In the genomic region with DNA sequence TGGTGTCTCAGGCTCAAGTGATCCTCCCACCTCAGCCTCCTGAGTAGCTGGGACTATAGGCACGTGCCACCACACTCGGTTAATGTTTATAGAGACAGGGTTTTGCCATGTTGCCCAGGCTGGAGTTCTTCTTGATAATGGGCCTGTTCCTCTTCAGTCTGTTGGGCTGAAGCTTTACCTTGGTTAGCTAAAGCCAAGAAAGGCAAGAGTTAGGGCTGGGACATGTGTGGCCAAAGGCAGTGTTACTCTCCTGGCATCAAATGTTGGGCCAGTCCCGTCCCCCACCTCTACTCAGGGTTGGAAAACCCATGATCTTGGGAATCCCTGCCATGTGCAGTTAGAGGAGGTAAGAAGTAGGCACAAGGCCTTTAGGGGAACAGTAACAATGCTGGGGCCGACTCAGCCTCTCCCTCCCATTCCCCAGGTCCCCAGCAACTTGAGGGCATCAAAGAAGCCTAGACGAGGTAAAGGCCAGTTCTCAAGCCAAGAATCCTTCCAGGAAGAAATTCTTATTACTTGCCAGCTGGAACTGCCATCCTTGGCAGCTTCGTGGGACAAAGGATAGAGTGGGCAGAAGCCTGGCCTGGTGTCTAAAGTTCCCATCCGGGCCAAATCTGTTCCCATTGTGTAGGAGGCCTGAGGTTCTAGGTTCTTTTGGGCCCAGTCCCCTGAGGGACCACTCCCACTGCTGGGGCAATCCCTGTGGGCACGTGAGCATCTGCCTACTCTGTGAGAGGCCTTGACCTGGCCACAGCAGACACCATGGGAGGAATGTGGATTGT, we compare ENCODE assay signal across 1 cellular context.
TF ChIP-seq lines count a peak whose summit lies in the region.

No MANE protein-coding gene starts in this region.

TF ChIP-seq in K562, 482 proteins besides CTCF, POLR2A, EP300 and RAD21 (continued from another document and continues in another):
- TF ChIP-seq, protein P1, sequence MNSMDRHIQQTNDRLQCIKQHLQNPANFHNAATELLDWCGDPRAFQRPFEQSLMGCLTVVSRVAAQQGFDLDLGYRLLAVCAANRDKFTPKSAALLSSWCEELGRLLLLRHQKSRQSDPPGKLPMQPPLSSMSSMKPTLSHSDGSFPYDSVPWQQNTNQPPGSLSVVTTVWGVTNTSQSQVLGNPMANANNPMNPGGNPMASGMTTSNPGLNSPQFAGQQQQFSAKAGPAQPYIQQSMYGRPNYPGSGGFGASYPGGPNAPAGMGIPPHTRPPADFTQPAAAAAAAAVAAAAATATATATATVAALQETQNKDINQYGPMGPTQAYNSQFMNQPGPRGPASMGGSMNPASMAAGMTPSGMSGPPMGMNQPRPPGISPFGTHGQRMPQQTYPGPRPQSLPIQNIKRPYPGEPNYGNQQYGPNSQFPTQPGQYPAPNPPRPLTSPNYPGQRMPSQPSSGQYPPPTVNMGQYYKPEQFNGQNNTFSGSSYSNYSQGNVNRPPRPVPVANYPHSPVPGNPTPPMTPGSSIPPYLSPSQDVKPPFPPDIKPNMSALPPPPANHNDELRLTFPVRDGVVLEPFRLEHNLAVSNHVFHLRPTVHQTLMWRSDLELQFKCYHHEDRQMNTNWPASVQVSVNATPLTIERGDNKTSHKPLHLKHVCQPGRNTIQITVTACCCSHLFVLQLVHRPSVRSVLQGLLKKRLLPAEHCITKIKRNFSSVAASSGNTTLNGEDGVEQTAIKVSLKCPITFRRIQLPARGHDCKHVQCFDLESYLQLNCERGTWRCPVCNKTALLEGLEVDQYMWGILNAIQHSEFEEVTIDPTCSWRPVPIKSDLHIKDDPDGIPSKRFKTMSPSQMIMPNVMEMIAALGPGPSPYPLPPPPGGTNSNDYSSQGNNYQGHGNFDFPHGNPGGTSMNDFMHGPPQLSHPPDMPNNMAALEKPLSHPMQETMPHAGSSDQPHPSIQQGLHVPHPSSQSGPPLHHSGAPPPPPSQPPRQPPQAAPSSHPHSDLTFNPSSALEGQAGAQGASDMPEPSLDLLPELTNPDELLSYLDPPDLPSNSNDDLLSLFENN (IDR thresholded peaks at IDR 0.05; ENCODE audit: low read depth in 2 of 2, low read length in 2 of 2): peak in 1 of 2 experiments; percentile 45; a peak in 1 of 4 replicates
- peak; percentile 30 for TF ChIP-seq ZSCAN32 (CRISPR knock-in tag; IDR thresholded peaks at IDR 0.05)
- no peak for TF ChIP-seq E4F1 (CRISPR knock-in tag; IDR thresholded peaks at IDR 0.05; ENCODE audit: borderline replicate concordance)
- no peak for TF ChIP-seq RBM34 (IDR thresholded peaks at IDR 0.05; ENCODE audit: borderline replicate concordance, insufficient read depth, low read length)
- no peak; the same call in 1 of the 2 replicates for TF ChIP-seq DPF2 (IDR thresholded peaks at IDR 0.05)
- TF ChIP-seq IRF9 (tag; IDR thresholded peaks at IDR 0.05): no peak
- peak; percentile 50 for TF ChIP-seq MXI1 (IDR thresholded peaks at IDR 0.05; ENCODE audit: low read depth, low read length)
- TF ChIP-seq ILF3 (IDR thresholded peaks at IDR 0.05; ENCODE audit: borderline replicate concordance): peak; percentile 98
- no peak for TF ChIP-seq KHSRP (IDR thresholded peaks at IDR 0.05)
- TF ChIP-seq ETS2 (tag; IDR thresholded peaks at IDR 0.05; ENCODE audit: borderline replicate concordance, poor library complexity, severe bottlenecking): no peak
- TF ChIP-seq HMG20A (CRISPR knock-in tag; conservative IDR thresholded peaks at IDR 0.05): no peak
- TF ChIP-seq YY1 (IDR thresholded peaks at IDR 0.05; ENCODE audit: borderline replicate concordance in 1 of 3, control insufficient read depth in 1 of 3, extremely low read depth in 1 of 3, insufficient read depth in 3 of 3, insufficient read length in 1 of 3, insufficient replicate concordance in 2 of 3, low read depth in 1 of 3, low read length in 2 of 3): peak in 2 of 3 experiments; percentile 3 to 10
- TF ChIP-seq, protein P2, sequence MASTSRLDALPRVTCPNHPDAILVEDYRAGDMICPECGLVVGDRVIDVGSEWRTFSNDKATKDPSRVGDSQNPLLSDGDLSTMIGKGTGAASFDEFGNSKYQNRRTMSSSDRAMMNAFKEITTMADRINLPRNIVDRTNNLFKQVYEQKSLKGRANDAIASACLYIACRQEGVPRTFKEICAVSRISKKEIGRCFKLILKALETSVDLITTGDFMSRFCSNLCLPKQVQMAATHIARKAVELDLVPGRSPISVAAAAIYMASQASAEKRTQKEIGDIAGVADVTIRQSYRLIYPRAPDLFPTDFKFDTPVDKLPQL (IDR thresholded peaks at IDR 0.05; ENCODE audit: extremely low read depth, insufficient read length): no peak
- no peak for TF ChIP-seq ZNF316 (IDR thresholded peaks at IDR 0.05)
- no peak for TF ChIP-seq ZNF143 (CRISPR knock-in tag; IDR thresholded peaks at IDR 0.05)
- TF ChIP-seq ZNF324 (CRISPR knock-in tag; IDR thresholded peaks at IDR 0.05): no peak
- no peak for TF ChIP-seq MECOM (CRISPR knock-in tag; IDR thresholded peaks at IDR 0.05)
- TF ChIP-seq TAF9B (IDR thresholded peaks at IDR 0.05; ENCODE audit: partially characterized antibody): no peak
- peak in 1 of 2 experiments; percentile 44; a peak in 1 of 4 replicates for TF ChIP-seq ETV6 (IDR thresholded peaks at IDR 0.05; ENCODE audit: borderline replicate concordance in 1 of 2, low read depth in 2 of 2, low read length in 1 of 2)
- 0 out of 2 replicates have a peak, but pooled peaks have one; percentile 25 for TF ChIP-seq ETV6 (CRISPR knock-in tag; IDR thresholded peaks at IDR 0.05; ENCODE audit: borderline replicate concordance)
- TF ChIP-seq ZNF766 (CRISPR knock-in tag; conservative IDR thresholded peaks at IDR 0.05): no peak
- TF ChIP-seq, protein P3, sequence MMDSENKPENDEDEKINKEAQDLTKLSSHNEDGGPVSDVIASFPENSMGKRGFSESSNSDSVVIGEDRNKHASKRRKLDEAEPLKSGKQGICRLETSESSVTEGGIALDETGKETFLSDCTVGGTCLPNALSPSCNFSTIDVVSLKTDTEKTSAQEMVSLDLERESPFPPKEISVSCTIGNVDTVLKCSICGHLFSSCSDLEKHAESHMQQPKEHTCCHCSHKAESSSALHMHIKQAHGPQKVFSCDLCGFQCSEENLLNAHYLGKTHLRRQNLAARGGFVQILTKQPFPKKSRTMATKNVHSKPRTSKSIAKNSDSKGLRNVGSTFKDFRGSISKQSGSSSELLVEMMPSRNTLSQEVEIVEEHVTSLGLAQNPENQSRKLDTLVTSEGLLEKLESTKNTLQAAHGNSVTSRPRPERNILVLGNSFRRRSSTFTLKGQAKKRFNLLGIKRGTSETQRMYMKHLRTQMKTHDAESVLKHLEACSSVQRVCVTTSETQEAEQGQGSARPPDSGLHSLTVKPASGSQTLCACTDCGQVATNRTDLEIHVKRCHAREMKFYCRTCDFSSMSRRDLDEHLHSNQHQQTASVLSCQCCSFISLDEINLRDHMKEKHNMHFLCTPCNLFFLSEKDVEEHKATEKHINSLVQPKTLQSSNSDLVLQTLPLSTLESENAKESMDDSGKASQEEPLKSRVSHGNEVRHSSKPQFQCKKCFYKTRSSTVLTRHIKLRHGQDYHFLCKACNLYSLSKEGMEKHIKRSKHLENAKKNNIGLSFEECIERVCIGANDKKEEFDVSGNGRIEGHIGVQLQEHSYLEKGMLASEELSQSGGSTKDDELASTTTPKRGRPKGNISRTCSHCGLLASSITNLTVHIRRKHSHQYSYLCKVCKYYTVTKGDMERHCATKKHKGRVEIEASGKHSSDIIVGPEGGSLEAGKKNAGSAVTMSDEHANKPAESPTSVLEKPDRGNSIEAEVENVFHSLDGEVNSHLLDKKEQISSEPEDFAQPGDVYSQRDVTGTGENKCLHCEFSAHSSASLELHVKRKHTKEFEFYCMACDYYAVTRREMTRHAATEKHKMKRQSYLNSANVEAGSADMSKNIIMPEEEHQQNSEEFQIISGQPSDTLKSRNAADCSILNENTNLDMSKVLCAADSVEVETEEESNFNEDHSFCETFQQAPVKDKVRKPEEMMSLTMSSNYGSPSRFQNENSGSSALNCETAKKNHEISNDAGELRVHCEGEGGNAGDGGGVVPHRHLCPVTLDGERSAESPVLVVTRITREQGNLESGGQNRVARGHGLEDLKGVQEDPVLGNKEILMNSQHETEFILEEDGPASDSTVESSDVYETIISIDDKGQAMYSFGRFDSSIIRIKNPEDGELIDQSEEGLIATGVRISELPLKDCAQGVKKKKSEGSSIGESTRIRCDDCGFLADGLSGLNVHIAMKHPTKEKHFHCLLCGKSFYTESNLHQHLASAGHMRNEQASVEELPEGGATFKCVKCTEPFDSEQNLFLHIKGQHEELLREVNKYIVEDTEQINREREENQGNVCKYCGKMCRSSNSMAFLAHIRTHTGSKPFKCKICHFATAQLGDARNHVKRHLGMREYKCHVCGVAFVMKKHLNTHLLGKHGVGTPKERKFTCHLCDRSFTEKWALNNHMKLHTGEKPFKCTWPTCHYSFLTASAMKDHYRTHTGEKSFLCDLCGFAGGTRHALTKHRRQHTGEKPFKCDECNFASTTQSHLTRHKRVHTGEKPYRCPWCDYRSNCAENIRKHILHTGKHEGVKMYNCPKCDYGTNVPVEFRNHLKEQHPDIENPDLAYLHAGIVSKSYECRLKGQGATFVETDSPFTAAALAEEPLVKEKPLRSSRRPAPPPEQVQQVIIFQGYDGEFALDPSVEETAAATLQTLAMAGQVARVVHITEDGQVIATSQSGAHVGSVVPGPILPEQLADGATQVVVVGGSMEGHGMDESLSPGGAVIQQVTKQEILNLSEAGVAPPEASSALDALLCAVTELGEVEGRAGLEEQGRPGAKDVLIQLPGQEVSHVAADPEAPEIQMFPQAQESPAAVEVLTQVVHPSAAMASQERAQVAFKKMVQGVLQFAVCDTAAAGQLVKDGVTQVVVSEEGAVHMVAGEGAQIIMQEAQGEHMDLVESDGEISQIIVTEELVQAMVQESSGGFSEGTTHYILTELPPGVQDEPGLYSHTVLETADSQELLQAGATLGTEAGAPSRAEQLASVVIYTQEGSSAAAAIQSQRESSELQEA (IDR thresholded peaks at IDR 0.05; ENCODE audit: low read depth): no peak; the same call in 1 of the 2 replicates
- TF ChIP-seq BRF1 (IDR thresholded peaks at IDR 0.05; ENCODE audit: borderline replicate concordance, extremely low read depth, insufficient read length): no peak
- TF ChIP-seq MBD1 (CRISPR knock-in tag; IDR thresholded peaks at IDR 0.05): no peak
- TF ChIP-seq TAF15 (IDR thresholded peaks at IDR 0.05; ENCODE audit: low read depth, low read length): peak; percentile 51; the same call in 1 of the 2 replicates
- TF ChIP-seq HDAC8 (tag; IDR thresholded peaks at IDR 0.05): no peak
- TF ChIP-seq ZNF431 (CRISPR knock-in tag; IDR thresholded peaks at IDR 0.05): peak; percentile 59
- TF ChIP-seq, protein P4, sequence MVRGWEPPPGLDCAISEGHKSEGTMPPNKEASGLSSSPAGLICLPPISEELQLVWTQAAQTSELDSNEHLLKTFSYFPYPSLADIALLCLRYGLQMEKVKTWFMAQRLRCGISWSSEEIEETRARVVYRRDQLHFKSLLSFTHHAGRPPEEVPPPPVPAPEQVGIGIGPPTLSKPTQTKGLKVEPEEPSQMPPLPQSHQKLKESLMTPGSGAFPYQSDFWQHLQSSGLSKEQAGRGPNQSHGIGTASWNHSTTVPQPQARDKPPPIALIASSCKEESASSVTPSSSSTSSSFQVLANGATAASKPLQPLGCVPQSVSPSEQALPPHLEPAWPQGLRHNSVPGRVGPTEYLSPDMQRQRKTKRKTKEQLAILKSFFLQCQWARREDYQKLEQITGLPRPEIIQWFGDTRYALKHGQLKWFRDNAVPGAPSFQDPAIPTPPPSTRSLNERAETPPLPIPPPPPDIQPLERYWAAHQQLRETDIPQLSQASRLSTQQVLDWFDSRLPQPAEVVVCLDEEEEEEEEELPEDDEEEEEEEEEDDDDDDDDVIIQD (CRISPR knock-in tag; IDR thresholded peaks at IDR 0.05): no peak
- 0 out of 2 replicates have a peak, but pooled peaks have one; percentile 27 for TF ChIP-seq NR3C1 (CRISPR knock-in tag; IDR thresholded peaks at IDR 0.05)
- TF ChIP-seq HNRNPLL (IDR thresholded peaks at IDR 0.05; ENCODE audit: low read depth, low read length, poor library complexity, severe bottlenecking): no peak
- TF ChIP-seq FOXM1 (IDR thresholded peaks at IDR 0.05; ENCODE audit: low read depth): no peak
- peak; percentile 96 for TF ChIP-seq FOXM1 (CRISPR knock-in tag; IDR thresholded peaks at IDR 0.05; ENCODE audit: low read depth)
- TF ChIP-seq ZNF3 (CRISPR knock-in tag; IDR thresholded peaks at IDR 0.05): no peak
- no peak for TF ChIP-seq ZNF121 (CRISPR knock-in tag; conservative IDR thresholded peaks at IDR 0.05)
- TF ChIP-seq RBM14 (IDR thresholded peaks at IDR 0.05; ENCODE audit: borderline replicate concordance, insufficient read depth, low read depth, low read length): no peak
- TF ChIP-seq NR1H2 (CRISPR knock-in tag; IDR thresholded peaks at IDR 0.05): 0 out of 2 replicates have a peak, but pooled peaks have one; percentile 26
- TF ChIP-seq CXXC5 (CRISPR knock-in tag; IDR thresholded peaks at IDR 0.05): no peak
- TF ChIP-seq EZH2 (IDR thresholded peaks at IDR 0.05; ENCODE audit: borderline replicate concordance, low read depth, low read length): no peak
